17 cellular contexts compared by ENCODE assay signal in the genomic region with DNA sequence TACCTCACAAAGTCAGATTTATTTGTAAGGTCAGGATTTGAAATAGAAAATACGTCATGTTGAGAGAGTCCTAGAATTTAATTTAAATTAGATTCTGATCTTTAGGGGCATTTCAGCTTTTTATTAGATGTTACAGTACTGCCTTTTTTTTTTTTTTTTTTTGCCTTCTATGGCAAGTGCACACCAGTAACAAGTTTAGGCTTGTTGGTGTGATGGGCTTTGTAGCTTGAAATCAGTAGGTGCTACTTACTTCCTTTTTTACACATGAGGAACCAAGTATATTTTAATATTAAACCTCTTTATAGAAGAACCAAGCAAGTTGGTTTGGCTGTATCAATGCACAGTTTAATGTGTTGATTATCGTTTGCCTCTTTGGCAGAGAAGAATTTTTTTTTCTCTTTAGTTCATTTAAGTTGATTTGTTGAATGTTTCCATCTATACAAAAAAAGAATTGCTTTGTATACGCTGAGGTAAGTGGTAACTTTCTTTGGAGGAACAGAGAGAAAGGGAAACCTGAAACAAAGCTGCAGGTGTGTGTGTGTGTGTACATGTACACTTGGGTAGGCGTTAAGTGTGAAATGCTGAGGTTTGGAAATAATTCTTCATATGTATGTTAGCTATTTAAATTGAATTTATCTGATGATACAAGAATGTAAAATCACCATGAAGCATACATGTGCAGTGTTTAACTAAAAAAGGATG. TPM values are rescaled to one million over a fixed set of nuclear protein-coding genes. Genes with fewer than 3 reads are reported as not detected.
DNase-seq lines count a peak whose midpoint lies in the region; ATAC-seq and TF ChIP-seq lines count a peak whose summit lies in the region.
"Had no signal": no experiment of that assay in that cellular context is flagged by ENCODE, and none has a peak within 500 bp of the region (broad histone marks: within the 10 kb centered on the region; RNA-seq: fewer than 3 reads in every experiment).

No MANE protein-coding gene starts in this region.

- H3K4me3 ChIP-seq in naive thymus-derived CD4-positive, alpha-beta T cell (ENCODE audit: low read length), result peak overlapping the region; percentile 43
- no peak overlapping the region for H3K4me3 ChIP-seq in mucosa of descending colon
- H3K4me3 ChIP-seq: left ventricle myocardium inferior had no signal

- no peaks in the 10 kb centered on the region for H3K9me3 Mint-ChIP-seq in T-helper 1 cell treated with Interleukin-12 subunit alpha and Interleukin-12 subunit beta and Interleukin-4 antibody, amounts not matched to agents 30 μg/mL and 1 μg/mL, for 36 hours
- H3K9me3 Mint-ChIP-seq in activated CD4-positive, alpha-beta memory T cell treated with anti-CD3 and anti-CD28 coated beads for 36 hours, result no peaks in the 10 kb centered on the region
- no peaks in the 10 kb centered on the region for H3K9me3 Mint-ChIP-seq in naive thymus-derived CD4-positive, alpha-beta T cell
- H3K9me3 Mint-ChIP-seq: CD14-positive monocyte had no signal

- no peak for TF ChIP-seq CTCF in mucosa of descending colon (IDR thresholded peaks at IDR 0.05)

- peaks cover 0 to 9% (median 7%) of the 10 kb centered on the region in 3 experiments for H3K36me3 ChIP-seq in naive thymus-derived CD4-positive, alpha-beta T cell (ENCODE audit: control insufficient read depth in 2 of 3, insufficient read depth in 3 of 3, low read length in 3 of 3)
- peaks cover 5% of the 10 kb centered on the region for H3K36me3 ChIP-seq in mucosa of descending colon (ENCODE audit: low read depth)

- peak overlapping the region; percentile 67 for H3K27ac Mint-ChIP-seq in T-helper 1 cell treated with Interleukin-12 subunit alpha and Interleukin-12 subunit beta and Interleukin-4 antibody, amounts not matched to agents 30 μg/mL and 1 μg/mL, for 36 hours
- H3K27ac Mint-ChIP-seq in activated CD4-positive, alpha-beta memory T cell treated with anti-CD3 and anti-CD28 coated beads for 36 hours, result peak overlapping the region; percentile 33
- peak overlapping the region; percentile 50 to 95 (median 86) for H3K27ac Mint-ChIP-seq in naive thymus-derived CD4-positive, alpha-beta T cell
- H3K27ac Mint-ChIP-seq: CD14-positive monocyte had no signal

- CTCF ChIA-PET in activated CD4-positive, alpha-beta memory T cell treated with anti-CD3 and anti-CD28 coated beads for 36 hours (lab: Charles Lee), result interaction anchor here (0.5 kb wide), 1 partner anchor 81 kb away, joined by 6 read pairs; no protein-coding TSS in a partner anchor
- CTCF ChIA-PET in naive thymus-derived CD4-positive, alpha-beta T cell (lab: Charles Lee), result interaction anchor here (0.9 to 2.3 kb wide), 3 partner anchors 9 to 14 kb away, joined by 3 to 16 read pairs (median 3); no protein-coding TSS in a partner anchor

- no peaks in the 10 kb centered on the region for H3K27me3 Mint-ChIP-seq in T-helper 1 cell treated with Interleukin-12 subunit alpha and Interleukin-12 subunit beta and Interleukin-4 antibody, amounts not matched to agents 30 μg/mL and 1 μg/mL, for 36 hours (ENCODE audit: low read depth)
- no peaks in the 10 kb centered on the region for H3K27me3 Mint-ChIP-seq in activated CD4-positive, alpha-beta memory T cell treated with anti-CD3 and anti-CD28 coated beads for 36 hours
- H3K27me3 Mint-ChIP-seq in naive thymus-derived CD4-positive, alpha-beta T cell, result no peaks in the 10 kb centered on the region

- POLR2A ChIA-PET in activated CD4-positive, alpha-beta memory T cell treated with anti-CD3 and anti-CD28 coated beads for 36 hours (lab: Charles Lee), result no interaction called here
- POLR2A ChIA-PET in naive thymus-derived CD4-positive, alpha-beta T cell (lab: Charles Lee), result interaction anchor here (0.5 to 18.1 kb wide), 10 partner anchors 11 to 202 kb away, joined by 3 to 517 read pairs (median 6); a partner anchor contains a TSS

- peak; percentile 62 for ATAC-seq in GM18867 (IDR thresholded peaks at IDR 0.05; ENCODE audit: unreplicated experiment)
- ATAC-seq in naive thymus-derived CD4-positive, alpha-beta T cell, result peak; percentile 46
- no peak for ATAC-seq in mucosa of descending colon

- H3K27ac ChIP-seq in naive thymus-derived CD4-positive, alpha-beta T cell (ENCODE audit: low read depth, low read length), result peak overlapping the region; percentile 64
- H3K27ac ChIP-seq: left ventricle myocardium inferior had no signal

- no peak for DNase-seq in T-helper 1 cell
- no peak for DNase-seq in activated CD4-positive, alpha-beta memory T cell treated with anti-CD3 and anti-CD28 coated beads for 36 hours
- DNase-seq in naive thymus-derived CD4-positive, alpha-beta T cell, result peak in 3 of 9 donors; percentile 13 to 16 (median 15)
- no peak for DNase-seq in mucosa of descending colon
- no peak for DNase-seq in T1000 (lab: John Stamatoyannopoulos, UW)
- no peak for DNase-seq in DMS53 treated with DMSO at 0.1 percent for 48 hours (lab: John Stamatoyannopoulos, UW; ENCODE audit: unreplicated experiment)
- DNase-seq: activated CD4-positive, alpha-beta T cell treated with anti-CD3 and anti-CD28 coated beads, Interleukin-2, amount 50 U/mL, for 4 hours; central memory CD4-positive, alpha-beta T cell; foreskin fibroblast; left ventricle myocardium inferior; NCI-H2081 treated with DMSO at 0.1 percent for 48 hours; NCI-H82; RPMI8226; stimulated activated CD4-positive, alpha-beta T cell treated with anti-CD3 and anti-CD28 coated beads, Interleukin-15, amount 100 ng/mL, for 24 hours had no signal

- peak overlapping the region; percentile 50 for H3K4me3 Mint-ChIP-seq in T-helper 1 cell treated with Interleukin-12 subunit alpha and Interleukin-12 subunit beta and Interleukin-4 antibody, amounts not matched to agents 30 μg/mL and 1 μg/mL, for 36 hours
- no peak overlapping the region for H3K4me3 Mint-ChIP-seq in activated CD4-positive, alpha-beta memory T cell treated with anti-CD3 and anti-CD28 coated beads for 36 hours
- peak overlapping the region; percentile 12 to 93 (median 80) for H3K4me3 Mint-ChIP-seq in naive thymus-derived CD4-positive, alpha-beta T cell
- H3K4me3 Mint-ChIP-seq: CD14-positive monocyte had no signal

- H3K27me3 ChIP-seq in naive thymus-derived CD4-positive, alpha-beta T cell (ENCODE audit: control insufficient read depth in 2 of 2, insufficient read depth in 2 of 2, low read length in 2 of 2), result no peaks in the 10 kb centered on the region

- peaks cover 48 to 49% of the 10 kb centered on the region in 2 donors for H3K4me1 ChIP-seq in naive thymus-derived CD4-positive, alpha-beta T cell (ENCODE audit: control insufficient read depth in 2 of 2, insufficient read depth in 2 of 2, low read length in 2 of 2)
- no peaks in the 10 kb centered on the region for H3K4me1 ChIP-seq in mucosa of descending colon (ENCODE audit: low read depth)
- H3K4me1 ChIP-seq: left ventricle myocardium inferior had no signal

- no peaks in the 10 kb centered on the region for H3K9me3 ChIP-seq in naive thymus-derived CD4-positive, alpha-beta T cell (ENCODE audit: control insufficient read depth in 2 of 3, low read length in 3 of 3)
- H3K9me3 ChIP-seq in mucosa of descending colon, result no peaks in the 10 kb centered on the region
- H3K9me3 ChIP-seq: left ventricle myocardium inferior had no signal

- H3K36me3 Mint-ChIP-seq in T-helper 1 cell treated with Interleukin-12 subunit alpha and Interleukin-12 subunit beta and Interleukin-4 antibody, amounts not matched to agents 30 μg/mL and 1 μg/mL, for 36 hours (ENCODE audit: low read depth), result peaks cover 57% of the 10 kb centered on the region
- peaks cover 23% of the 10 kb centered on the region for H3K36me3 Mint-ChIP-seq in activated CD4-positive, alpha-beta memory T cell treated with anti-CD3 and anti-CD28 coated beads for 36 hours
- H3K36me3 Mint-ChIP-seq in naive thymus-derived CD4-positive, alpha-beta T cell, result peaks cover 4 to 55% (median 43%) of the 10 kb centered on the region in 5 donors

- intact Hi-C loops in activated CD4-positive, alpha-beta memory T cell treated with anti-CD3 and anti-CD28 coated beads for 36 hours (cut with micrococcal nuclease), result loop anchor here (10.0 kb wide), 1 partner anchor 1475 kb away; no protein-coding TSS in a partner anchor
- intact Hi-C loops in naive thymus-derived CD4-positive, alpha-beta T cell (cut with micrococcal nuclease), result loop anchor here in 1 of 2 donors (1.0 kb wide), 1 partner anchor 9 kb away; no protein-coding TSS in a partner anchor
- intact Hi-C loops in mucosa of descending colon (cut with DNase I, micrococcal nuclease), result no loop called here

- H3K4me1 Mint-ChIP-seq in T-helper 1 cell treated with Interleukin-12 subunit alpha and Interleukin-12 subunit beta and Interleukin-4 antibody, amounts not matched to agents 30 μg/mL and 1 μg/mL, for 36 hours (ENCODE audit: low read depth), result peaks cover 47% of the 10 kb centered on the region
- peaks cover 58% of the 10 kb centered on the region for H3K4me1 Mint-ChIP-seq in activated CD4-positive, alpha-beta memory T cell treated with anti-CD3 and anti-CD28 coated beads for 36 hours (ENCODE audit: low read depth)
- peaks cover 31 to 92% (median 79%) of the 10 kb centered on the region in 7 donors for H3K4me1 Mint-ChIP-seq in naive thymus-derived CD4-positive, alpha-beta T cell
- H3K4me1 Mint-ChIP-seq: CD14-positive monocyte had no signal

RNA-seq across cellular contexts. Expression of a gene that starts 15.7 kb away (rescaled TPM):
- total RNA-seq in activated CD4-positive, alpha-beta memory T cell treated with anti-CD3 and anti-CD28 coated beads for 36 hours, result 10 to 100 TPM; 79.9 to 84.6 TPM
- total RNA-seq in naive thymus-derived CD4-positive, alpha-beta T cell, result 100 to 1,000 TPM; 158 to 452 (median 206) TPM
- 100 to 1,000 TPM; 253 to 328 TPM for polyA plus RNA-seq in naive thymus-derived CD4-positive, alpha-beta T cell
- total RNA-seq in mucosa of descending colon, result 10 to 100 TPM; 55.0 to 75.6 (median 75.2) TPM

RNA-seq across cellular contexts. Expression of a gene that starts 53.0 kb away (rescaled TPM):
- total RNA-seq in activated CD4-positive, alpha-beta memory T cell treated with anti-CD3 and anti-CD28 coated beads for 36 hours, result 10 to 100 TPM; 25.6 to 27.1 TPM
- 100 to 1,000 TPM in 2 of 5 experiments, 10 to 100 TPM in 3; 42.9 to 122 (median 66.7) TPM for total RNA-seq in naive thymus-derived CD4-positive, alpha-beta T cell
- 100 to 1,000 TPM; 102 to 130 TPM for polyA plus RNA-seq in naive thymus-derived CD4-positive, alpha-beta T cell
- total RNA-seq in mucosa of descending colon, result 10 to 100 TPM; 28.1 to 54.4 (median 37.6) TPM

Comparison
In these comparisons a context has a peak if more than half of its experiments do, and no peak if none do; other contexts are left out.
1. H3K27ac Mint-ChIP-seq: peak in every context shown above with its lines; median percentile 86 in naive thymus-derived CD4-positive, alpha-beta T cell; 67 in T-helper 1 cell treated with Interleukin-12 subunit alpha and Interleukin-12 subunit beta and Interleukin-4 antibody, amounts not matched to agents 30 μg/mL and 1 μg/mL, for 36 hours; 33 in activated CD4-positive, alpha-beta memory T cell treated with anti-CD3 and anti-CD28 coated beads for 36 hours.